6 cellular contexts compared by ENCODE assay signal in genomic region chr6:166508726-166509125, GRCh38.
"Had no signal": no experiment of that assay in that cellular context is flagged by ENCODE, and none has a peak within 500 bp of the region (broad histone marks: within the 10 kb centered on the region; RNA-seq: fewer than 3 reads in every experiment).

No MANE protein-coding gene starts in this region.

- ATAC-seq: HepG2 had no signal

- DNase-seq: GM23248, H9, HCEC 1CT had no signal

- H3K9ac ChIP-seq: GM23248 had no signal

- H3K4me3 Mint-ChIP-seq: H9, IgD-negative memory B cell had no signal

- H3K27ac ChIP-seq: GM23248, HL-60 had no signal

- H3K4me3 ChIP-seq: GM23248 had no signal

- H3K27ac Mint-ChIP-seq: IgD-negative memory B cell had no signal

- H3K9me3 Mint-ChIP-seq: H9 had no signal

- H2AFZ ChIP-seq: GM23248 had no signal
